In genomic region chr12:6915789-6916285, GRCh38 we compare ENCODE assay signal across 12 cellular contexts. TPM values are rescaled to one million over a fixed set of nuclear protein-coding genes. Genes with fewer than 3 reads are reported as not detected.
DNase-seq lines count a peak whose midpoint lies in the region; ATAC-seq and TF ChIP-seq lines count a peak whose summit lies in the region.
"Had no signal": no experiment of that assay in that cellular context is flagged by ENCODE, and none has a peak within 500 bp of the region (broad histone marks: within the 10 kb centered on the region; RNA-seq: fewer than 3 reads in every experiment).

No MANE protein-coding gene starts in this region.

- H3K4me3 ChIP-seq in CD8-positive, alpha-beta T cell (ENCODE audit: low read depth, low read length), result no peak overlapping the region
- peak overlapping the region; percentile 75 for H3K4me3 ChIP-seq in ectodermal cell (ENCODE audit: insufficient read depth, low read depth, low read length)

- intact Hi-C loops in CD8-positive, alpha-beta T cell (cut with DNase I, micrococcal nuclease), result loop anchor here in 1 of 2 experiments (2.0 kb wide), 1 partner anchor 43 kb away; the partner anchor contains the start of gene SPSB2

- WGBS in ectodermal cell, 2 experiments, result 77 to 82% methylated on average over 14 of the region's 14 CpGs

- H3K4me3 Mint-ChIP-seq in CD8-positive, alpha-beta T cell, result peak overlapping the region; percentile 70
- H3K4me3 Mint-ChIP-seq in IgD-negative memory B cell, result peak overlapping the region; percentile 57 to 99 (median 94)
- H3K4me3 Mint-ChIP-seq in osteocyte (ENCODE audit: unreplicated experiment), result peak overlapping the region; percentile 57

- no peaks in the 10 kb centered on the region for H3K27me3 ChIP-seq in CD8-positive, alpha-beta T cell (ENCODE audit: insufficient read depth, low read length)
- H3K27me3 ChIP-seq in ectodermal cell (ENCODE audit: control insufficient read depth, insufficient read depth, low read length, poor library complexity, severe bottlenecking), result no peaks in the 10 kb centered on the region

- H3K36me3 ChIP-seq in CD8-positive, alpha-beta T cell (ENCODE audit: insufficient read depth, low read length), result peaks cover 16% of the 10 kb centered on the region
- peaks cover 28% of the 10 kb centered on the region for H3K36me3 ChIP-seq in ectodermal cell (ENCODE audit: control insufficient read depth, insufficient read depth, low read length)

- H3K27ac ChIP-seq in CD8-positive, alpha-beta T cell (ENCODE audit: low read depth, low read length), result no peak overlapping the region
- no peak overlapping the region for H3K27ac ChIP-seq in ectodermal cell (ENCODE audit: insufficient read depth, low read depth, low read length, poor library complexity, severe bottlenecking)
- H3K27ac ChIP-seq: epithelial cell of prostate had no signal

- H3K4me1 Mint-ChIP-seq in CD8-positive, alpha-beta T cell (ENCODE audit: low read depth), result peaks cover 31% of the 10 kb centered on the region
- H3K4me1 Mint-ChIP-seq in IgD-negative memory B cell, result peaks cover 12 to 21% (median 18%) of the 10 kb centered on the region in 3 donors
- H3K4me1 Mint-ChIP-seq in osteocyte (ENCODE audit: unreplicated experiment), result peaks cover 18% of the 10 kb centered on the region

- H3K36me3 Mint-ChIP-seq in CD8-positive, alpha-beta T cell, result peaks cover 36% of the 10 kb centered on the region
- H3K36me3 Mint-ChIP-seq in IgD-negative memory B cell (peaks cover 1% of the 10 kb centered on the region), osteocyte (ENCODE audit: unreplicated experiment) (peaks cover 4% of the 10 kb centered on the region)

- H3K27ac Mint-ChIP-seq in CD8-positive, alpha-beta T cell, result peak overlapping the region; percentile 95
- H3K27ac Mint-ChIP-seq in IgD-negative memory B cell, result peak overlapping the region in 1 of 3 donors; percentile 45
- H3K27ac Mint-ChIP-seq in osteocyte (ENCODE audit: unreplicated experiment), result no peak overlapping the region

- H3K27me3 Mint-ChIP-seq in CD8-positive, alpha-beta T cell (ENCODE audit: low read depth), result no peaks in the 10 kb centered on the region
- H3K27me3 Mint-ChIP-seq in IgD-negative memory B cell, result peaks cover 4% of the 10 kb centered on the region
- no peaks in the 10 kb centered on the region for H3K27me3 Mint-ChIP-seq in osteocyte (ENCODE audit: unreplicated experiment)

- CTCF ChIA-PET in CD8-positive, alpha-beta T cell (lab: Charles Lee), result interaction anchor here (0.6 to 10.9 kb wide), 4 partner anchors 9 to 46 kb away, joined by 3 to 83 read pairs (median 4); partner anchors contain the start of genes C12orf57 and RNU7-1

- peak in 1 of 7 experiments; percentile 8 for DNase-seq in CD8-positive, alpha-beta T cell
- DNase-seq in osteocyte (ENCODE audit: extremely low spot score, unreplicated experiment) (no peak), DMS 273 treated with DMSO at 0.1 percent for 48 hours (lab: John Stamatoyannopoulos, UW) (no peak)
- DNase-seq: activated gamma-delta T cell treated with Interleukin-2 at 50 U/mL for 16 hours; stimulated activated naive CD4-positive, alpha-beta T cell treated with Interleukin-2 at 50 U/mL for 16 hours had no signal

- POLR2A ChIA-PET in CD8-positive, alpha-beta T cell (lab: Charles Lee), result interaction anchor here (0.7 to 2.4 kb wide), 5 partner anchors 10 to 309 kb away, joined by 3 to 9 read pairs (median 4); partner anchors contain the start of genes C12orf57, CHD4 and RNU7-1

- TF ChIP-seq CTCF in CD8-positive, alpha-beta T cell (IDR thresholded peaks at IDR 0.05), result no peak
- no peak for TF ChIP-seq CTCF in osteocyte (IDR thresholded peaks at IDR 0.05)

- ATAC-seq in CD8-positive, alpha-beta T cell, result no peak
- ATAC-seq in HG02884 (IDR thresholded peaks at IDR 0.05; ENCODE audit: unreplicated experiment) (no peak), HG03139 (IDR thresholded peaks at IDR 0.05; ENCODE audit: unreplicated experiment) (no peak), GM21723 (IDR thresholded peaks at IDR 0.05; ENCODE audit: unreplicated experiment) (no peak)

- no peaks in the 10 kb centered on the region for H3K9me3 ChIP-seq in CD8-positive, alpha-beta T cell (ENCODE audit: low read length)
- no peaks in the 10 kb centered on the region for H3K9me3 ChIP-seq in ectodermal cell (ENCODE audit: control insufficient read depth, low read length)

- H3K9me3 Mint-ChIP-seq in CD8-positive, alpha-beta T cell, result no peaks in the 10 kb centered on the region
- H3K9me3 Mint-ChIP-seq in IgD-negative memory B cell, result no peaks in the 10 kb centered on the region
- H3K9me3 Mint-ChIP-seq in osteocyte (ENCODE audit: unreplicated experiment), result no peaks in the 10 kb centered on the region

- H3K4me1 ChIP-seq in CD8-positive, alpha-beta T cell (ENCODE audit: insufficient read depth, low read length), result peaks cover 18% of the 10 kb centered on the region
- peaks cover 8% of the 10 kb centered on the region for H3K4me1 ChIP-seq in ectodermal cell (ENCODE audit: control insufficient read depth, insufficient read depth, low read length)

RNA-seq across cellular contexts. Expression of gene ENO2, which starts 1.5 kb away (rescaled TPM):
- 10 to 100 TPM; 95.5 to 99.6 TPM for total RNA-seq in CD8-positive, alpha-beta T cell
- 21.7 TPM for polyA plus RNA-seq in IgD-negative memory B cell
- polyA plus RNA-seq in ectodermal cell (2013, experiment 1 of 4), result 136 TPM
- polyA plus RNA-seq in ectodermal cell (2013, experiment 2 of 4), result 142 TPM
- 97.0 TPM for polyA plus RNA-seq in ectodermal cell (2013, experiment 3 of 4)
- polyA plus RNA-seq in ectodermal cell (2013, experiment 4 of 4), result 113 TPM
- 21.5 and 24.1 TPM in 2 replicates for total RNA-seq in osteocyte

RNA-seq across cellular contexts. Expression of gene LRRC23, which starts 11.2 kb away (rescaled TPM):
- 1 to 10 TPM; 6.5 to 7.2 TPM for total RNA-seq in CD8-positive, alpha-beta T cell
- polyA plus RNA-seq in IgD-negative memory B cell, result 4.9 TPM
- 5.5 TPM for polyA plus RNA-seq in ectodermal cell (2013, experiment 1 of 4)
- polyA plus RNA-seq in ectodermal cell (2013, experiment 2 of 4), result 6.6 TPM
- 6.2 TPM for polyA plus RNA-seq in ectodermal cell (2013, experiment 3 of 4)
- polyA plus RNA-seq in ectodermal cell (2013, experiment 4 of 4), result 8.2 TPM
- total RNA-seq in osteocyte, result 9.0 and 11.3 TPM in 2 replicates

RNA-seq across cellular contexts. Expression of gene ATN1, which starts 11.9 kb away (rescaled TPM):
- 10 to 100 TPM; 26.5 to 33.4 TPM for total RNA-seq in CD8-positive, alpha-beta T cell
- 1.4 TPM for polyA plus RNA-seq in IgD-negative memory B cell
- 138 TPM for polyA plus RNA-seq in ectodermal cell (2013, experiment 1 of 4)
- 139 TPM for polyA plus RNA-seq in ectodermal cell (2013, experiment 2 of 4)
- 126 TPM for polyA plus RNA-seq in ectodermal cell (2013, experiment 3 of 4)
- 147 TPM for polyA plus RNA-seq in ectodermal cell (2013, experiment 4 of 4)
- 117 and 123 TPM in 2 replicates for total RNA-seq in osteocyte

RNA-seq across cellular contexts. Expression of gene RNU7-1, which starts 27.8 kb away (rescaled TPM):
- not detected for total RNA-seq in CD8-positive, alpha-beta T cell
- not detected for polyA plus RNA-seq in IgD-negative memory B cell
- not detected for polyA plus RNA-seq in ectodermal cell (2013, experiment 1 of 4)
- not detected for polyA plus RNA-seq in ectodermal cell (2013, experiment 2 of 4)
- polyA plus RNA-seq in ectodermal cell (2013, experiment 3 of 4), result not detected
- not detected for polyA plus RNA-seq in ectodermal cell (2013, experiment 4 of 4)
- total RNA-seq in osteocyte, result not detected in 2 replicates
- total RNA-seq: liver had no signal
- polyA plus RNA-seq: liver had no signal

RNA-seq across cellular contexts. Expression of gene C12orf57, which starts 28.0 kb away (rescaled TPM):
- 100 to 1,000 TPM; 328 to 356 TPM for total RNA-seq in CD8-positive, alpha-beta T cell
- polyA plus RNA-seq in IgD-negative memory B cell, result 141 TPM
- 290 TPM for polyA plus RNA-seq in ectodermal cell (2013, experiment 1 of 4)
- polyA plus RNA-seq in ectodermal cell (2013, experiment 2 of 4), result 288 TPM
- 271 TPM for polyA plus RNA-seq in ectodermal cell (2013, experiment 3 of 4)
- polyA plus RNA-seq in ectodermal cell (2013, experiment 4 of 4), result 291 TPM
- total RNA-seq in osteocyte, result 287 and 309 TPM in 2 replicates
